In genomic region chr7:50141131-50141530, GRCh38 we compare ENCODE assay signal across 32 cellular contexts. TPM values are rescaled to one million over a fixed set of nuclear protein-coding genes. Genes with fewer than 3 reads are reported as not detected.
"Had no signal": no experiment of that assay in that cellular context is flagged by ENCODE, and none has a peak within 500 bp of the region (broad histone marks: within the 10 kb centered on the region; RNA-seq: fewer than 3 reads in every experiment).

No MANE protein-coding gene starts in this region.

- FAIRE-seq: bronchial epithelial cell, TTC549 had no signal

- H3K27ac Mint-ChIP-seq: activated CD8-positive, alpha-beta T cell treated with anti-CD3 and anti-CD28 coated beads for 36 hours; activated naive CD4-positive, alpha-beta T cell treated with anti-CD3 and anti-CD28 coated beads, Interleukin-2, amount 50 U/mL, for 72 hours; activated naive CD8-positive, alpha-beta T cell treated with anti-CD3 and anti-CD28 coated beads, Interleukin-2, amount 50 U/mL, for 24 hours; activated T-helper 1 cell treated with anti-CD3 and anti-CD28 coated beads, Interleukin-12 subunit alpha, Interleukin-12 subunit beta, Interleukin-2, Interleukin-4 antibody, amounts not matched to agents 30 ng/mL and 10 ng/mL and 1 ng/mL, durations not matched to agents 14 hours and 24 hours and 36 hours; T-cell had no signal

- H2AFZ ChIP-seq: PC-9 had no signal

- DNase-seq: activated CD4-positive, CD25-positive, alpha-beta regulatory T cell; activated CD8-positive, alpha-beta memory T cell treated with anti-CD3 and anti-CD28 coated beads, Interleukin-2, amount 50 U/mL, for 4 hours; activated CD8-positive, alpha-beta T cell treated with anti-CD3 and anti-CD28 coated beads for 36 hours; activated effector memory CD4-positive, alpha-beta T cell treated with anti-CD3 and anti-CD28 coated beads, Interleukin-2, amount 50 U/mL, for 16 hours; activated naive CD4-positive, alpha-beta T cell treated with Interleukin-2 at 50 U/mL for 16 hours; activated naive CD8-positive, alpha-beta T cell treated with anti-CD3 and anti-CD28 coated beads, Interleukin-2, amount 50 U/mL, for 24 hours; activated T-cell treated with anti-CD3 and anti-CD28 coated beads, Interleukin-2, amount 50 U/mL, for 1 hour; amniotic stem cell; KG1; NCI-H1092 treated with DMSO at 0.1 percent for 48 hours; NCI-H1417 treated with DMSO at 0.1 percent for 48 hours; NCI-H1694; NCI-H2029; NCI-H2107; NCI-H510A treated with DMSO at 0.1 percent for 48 hours; NCI-H69; NK-92 treated with Interleukin-12 subunit alpha and Interleukin-12 subunit beta, amount 100 ng/mL, for 24 hours; PC-9; SHP77 treated with DMSO at 0.1 percent for 48 hours; T-cell; T-helper 2 cell; T1000 had no signal

- H3K36me3 ChIP-seq: ascending aorta had no signal

- H3K4me1 ChIP-seq: ascending aorta, body of pancreas had no signal

- H3K4me3 Mint-ChIP-seq: activated CD8-positive, alpha-beta T cell treated with anti-CD3 and anti-CD28 coated beads for 36 hours; activated naive CD8-positive, alpha-beta T cell treated with anti-CD3 and anti-CD28 coated beads, Interleukin-2, amount 50 U/mL, for 24 hours; activated T-helper 1 cell treated with anti-CD3 and anti-CD28 coated beads, Interleukin-12 subunit alpha, Interleukin-12 subunit beta, Interleukin-2, Interleukin-4 antibody, amounts not matched to agents 30 ng/mL and 10 ng/mL and 1 ng/mL, durations not matched to agents 14 hours and 24 hours and 36 hours; central memory CD8-positive, alpha-beta T cell; T-cell had no signal

- H3K9me3 ChIP-seq: ascending aorta, body of pancreas had no signal

- H3K36me3 Mint-ChIP-seq: activated naive CD4-positive, alpha-beta T cell treated with anti-CD3 and anti-CD28 coated beads, Interleukin-2, amount 50 U/mL, for 72 hours; T-cell had no signal

- ATAC-seq: activated CD8-positive, alpha-beta T cell treated with anti-CD3 and anti-CD28 coated beads for 36 hours; activated naive CD4-positive, alpha-beta T cell treated with anti-CD3 and anti-CD28 coated beads, Interleukin-2, amount 50 U/mL, for 72 hours; activated naive CD8-positive, alpha-beta T cell treated with anti-CD3 and anti-CD28 coated beads, Interleukin-2, amount 50 U/mL, for 24 hours; body of pancreas; T-cell had no signal

- H3K27me3 ChIP-seq: ascending aorta, body of pancreas had no signal

- H3K9me3 Mint-ChIP-seq: activated CD8-positive, alpha-beta T cell treated with anti-CD3 and anti-CD28 coated beads for 36 hours; activated naive CD4-positive, alpha-beta T cell treated with anti-CD3 and anti-CD28 coated beads, Interleukin-2, amount 50 U/mL, for 72 hours; activated naive CD8-positive, alpha-beta T cell treated with anti-CD3 and anti-CD28 coated beads, Interleukin-2, amount 50 U/mL, for 24 hours; activated T-helper 1 cell treated with anti-CD3 and anti-CD28 coated beads, Interleukin-12 subunit alpha, Interleukin-12 subunit beta, Interleukin-2, Interleukin-4 antibody, amounts not matched to agents 30 ng/mL and 10 ng/mL and 1 ng/mL, durations not matched to agents 14 hours and 24 hours and 36 hours; central memory CD8-positive, alpha-beta T cell; T-cell had no signal

- H3K4me2 ChIP-seq: PC-9 had no signal

- H3K4me3 ChIP-seq: ascending aorta, body of pancreas, PC-9 had no signal

- H3K27me3 Mint-ChIP-seq: activated naive CD8-positive, alpha-beta T cell treated with anti-CD3 and anti-CD28 coated beads, Interleukin-2, amount 50 U/mL, for 24 hours; IgD-negative memory B cell; T-cell had no signal

- H3K27ac ChIP-seq: ascending aorta, body of pancreas, PC-9 had no signal

RNA-seq across cellular contexts. Expression of gene ZPBP, which starts 48.1 kb away (rescaled TPM):
- total RNA-seq: activated naive CD4-positive, alpha-beta T cell treated with anti-CD3 and anti-CD28 coated beads, Interleukin-2, amount 50 U/mL, for 72 hours; activated T-helper 1 cell treated with anti-CD3 and anti-CD28 coated beads, Interleukin-12 subunit alpha, Interleukin-12 subunit beta, Interleukin-2, Interleukin-4 antibody, amounts not matched to agents 30 ng/mL and 10 ng/mL and 1 ng/mL, durations not matched to agents 14 hours and 24 hours and 36 hours; ascending aorta; body of pancreas; bronchial epithelial cell; MCF 10A; PC-9; SK-MEL-5 had no signal
- polyA plus RNA-seq: IgD-negative memory B cell had no signal
